8 cellular contexts compared by ENCODE assay signal in the genomic region with DNA sequence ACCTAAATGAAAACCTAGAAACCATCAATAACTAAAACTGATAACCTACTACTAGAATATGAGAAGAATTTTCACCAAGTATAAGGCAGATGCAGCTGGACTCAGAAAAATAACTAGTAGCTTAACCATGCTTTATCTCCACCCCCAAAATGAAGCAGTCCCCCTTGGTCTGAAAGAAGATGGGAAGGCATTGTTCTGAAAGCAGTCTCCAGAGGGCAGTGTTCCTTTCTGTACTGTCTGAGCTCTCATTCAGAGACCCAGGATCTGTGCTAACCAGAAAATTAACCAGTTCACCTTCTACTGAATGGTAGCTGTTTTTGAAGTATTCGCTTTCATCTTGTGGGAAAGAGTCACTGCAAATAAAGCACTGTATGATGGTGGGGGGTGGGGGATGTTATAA.
DNase-seq lines count a peak whose midpoint lies in the region; ATAC-seq, FAIRE-seq and TF ChIP-seq lines count a peak whose summit lies in the region.

No MANE protein-coding gene starts in this region.

- no peaks in the 10 kb centered on the region for H3K9me3 Mint-ChIP-seq in activated CD4-positive, alpha-beta T cell treated with anti-CD3 and anti-CD28 coated beads, Interleukin-2, amount 10 ng/mL, durations not matched to agents 24 days and 14 days

- peak; percentile 64 for ATAC-seq in HG03342 (IDR thresholded peaks at IDR 0.05; ENCODE audit: unreplicated experiment)
- ATAC-seq in SK-N-SH treated with all-trans-retinoic acid at 6 μM for 48 hours, result peak; percentile 94
- peak; percentile 32 for ATAC-seq in left ventricle myocardium superior
- ATAC-seq in GM19035 (IDR thresholded peaks at IDR 0.05; ENCODE audit: unreplicated experiment), result no peak

- H3K27me3 Mint-ChIP-seq in activated CD4-positive, alpha-beta T cell treated with anti-CD3 and anti-CD28 coated beads, Interleukin-2, amount 10 ng/mL, durations not matched to agents 24 days and 14 days, result peaks cover 34% of the 10 kb centered on the region

- no peaks in the 10 kb centered on the region for H3K4me1 Mint-ChIP-seq in activated CD4-positive, alpha-beta T cell treated with anti-CD3 and anti-CD28 coated beads, Interleukin-2, amount 10 ng/mL, durations not matched to agents 24 days and 14 days

- H3K4me3 Mint-ChIP-seq in activated CD4-positive, alpha-beta T cell treated with anti-CD3 and anti-CD28 coated beads, Interleukin-2, amount 10 ng/mL, durations not matched to agents 24 days and 14 days, result no peak overlapping the region

- H3K36me3 Mint-ChIP-seq in activated CD4-positive, alpha-beta T cell treated with anti-CD3 and anti-CD28 coated beads, Interleukin-2, amount 10 ng/mL, durations not matched to agents 24 days and 14 days (ENCODE audit: low read depth), result no peaks in the 10 kb centered on the region

- FAIRE-seq in frontal cortex (lab: Jason Lieb, UNC), result no peak

- no peak overlapping the region for H3K27ac Mint-ChIP-seq in activated CD4-positive, alpha-beta T cell treated with anti-CD3 and anti-CD28 coated beads, Interleukin-2, amount 10 ng/mL, durations not matched to agents 24 days and 14 days

- intact Hi-C loops in left ventricle myocardium superior (cut with micrococcal nuclease), result loop anchor here (5.0 kb wide), 1 partner anchor 273 kb away; the partner anchor contains the start of gene PDE11A
- intact Hi-C loops in activated CD4-positive, alpha-beta T cell treated with anti-CD3 and anti-CD28 coated beads, Interleukin-2, amount 10 ng/mL, durations not matched to agents 24 days and 14 days (cut with micrococcal nuclease), result no loop called here

- DNase-seq in DMS 273 (lab: John Stamatoyannopoulos, UW; ENCODE audit: unreplicated experiment), result peak; percentile 65
- no peak for DNase-seq in left ventricle myocardium superior
- no peak for DNase-seq in inferior parietal cortex (ENCODE audit: extremely low spot score)
- no peak for DNase-seq in frontal cortex (ENCODE audit: low spot score in 2 of 2)
- no peak for DNase-seq in activated CD4-positive, alpha-beta T cell treated with anti-CD3 and anti-CD28 coated beads, Interleukin-2, amount 10 ng/mL, durations not matched to agents 24 days and 14 days

TF ChIP-seq in SK-N-SH treated with all-trans-retinoic acid at 6 μM for 48 hours, 23 proteins besides CTCF, POLR2A, EP300 and RAD21:
- TF ChIP-seq SNAI2 (CRISPR knock-in tag; IDR thresholded peaks at IDR 0.05) (no peak), TCF4 (CRISPR knock-in tag; IDR thresholded peaks at IDR 0.05; ENCODE audit: borderline replicate concordance) (no peak), OSR1 (CRISPR knock-in tag; IDR thresholded peaks at IDR 0.05) (no peak), RARB (CRISPR knock-in tag; IDR thresholded peaks at IDR 0.05) (no peak), CSDC2 (CRISPR knock-in tag; IDR thresholded peaks at IDR 0.05) (no peak), PATZ1 (CRISPR knock-in tag; IDR thresholded peaks at IDR 0.05; ENCODE audit: borderline replicate concordance) (no peak)
